25 cellular contexts compared by ENCODE assay signal in the genomic region with DNA sequence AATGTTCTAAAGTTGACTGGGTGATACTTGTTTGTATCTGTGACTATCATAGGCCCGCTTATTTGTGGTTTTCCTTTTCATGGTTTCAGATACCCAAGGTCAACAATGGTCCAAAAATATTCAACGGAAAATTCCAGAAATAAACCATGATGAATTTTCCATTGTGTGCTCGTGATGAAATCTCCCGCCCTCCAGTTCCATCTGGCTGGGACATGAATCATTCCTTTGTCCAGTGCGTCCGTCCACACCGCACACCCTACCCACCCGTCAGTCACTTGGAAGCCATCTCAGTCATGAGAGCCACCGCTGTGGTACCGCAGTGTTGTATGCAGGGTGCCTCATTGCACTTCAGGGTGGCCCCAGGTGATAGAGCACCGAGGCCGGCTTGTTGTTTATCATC.
DNase-seq lines count a peak whose midpoint lies in the region; ATAC-seq and TF ChIP-seq lines count a peak whose summit lies in the region.
"Had no signal": no experiment of that assay in that cellular context is flagged by ENCODE, and none has a peak within 500 bp of the region (broad histone marks: within the 10 kb centered on the region; RNA-seq: fewer than 3 reads in every experiment).

No MANE protein-coding gene starts in this region.

- 47 to 66% (median 63%) methylated on average over 12 of the region's 12 CpGs for WGBS in heart left ventricle, 4 donors
- 41 to 50% methylated on average over 12 of the region's 12 CpGs for WGBS in tibial nerve, 2 donors

- H3K36me3 ChIP-seq in heart left ventricle (no peaks in the 10 kb centered on the region), tibial nerve (no peaks in the 10 kb centered on the region)
- H3K36me3 ChIP-seq: MG63, SJCRH30, uterus had no signal

- TF ChIP-seq CTCF in heart left ventricle (IDR thresholded peaks at IDR 0.05): no peak
- TF ChIP-seq CTCF in tibial nerve (IDR thresholded peaks at IDR 0.05): no peak

- H3K4me1 ChIP-seq in heart left ventricle (peaks cover 0 to 51% (median 20%) of the 10 kb centered on the region in 12 donors), tibial nerve (peaks cover 0 to 33% (median 3%) of the 10 kb centered on the region in 4 donors)
- H3K4me1 ChIP-seq: body of pancreas, parathyroid adenoma, SJCRH30, uterus had no signal

- TF ChIP-seq EP300 in tibial nerve (IDR thresholded peaks at IDR 0.05): peak; percentile 43 to 69

- H3K27ac ChIP-seq in heart left ventricle (peak overlapping the region in 10 of 12 donors; percentile 6 to 72 (median 32)), tibial nerve (peak overlapping the region in 3 of 4 donors; percentile 25 to 79 (median 56))
- H3K27ac ChIP-seq: body of pancreas, parathyroid adenoma, SJCRH30, uterus had no signal

- no peak for TF ChIP-seq POLR2A in heart left ventricle (IDR thresholded peaks at IDR 0.05)
- no peak for TF ChIP-seq POLR2A in tibial nerve (IDR thresholded peaks at IDR 0.05)

- H3K4me3 ChIP-seq in heart left ventricle (no peak overlapping the region), tibial nerve (no peak overlapping the region)
- H3K4me3 ChIP-seq: body of pancreas, MG63, SJCRH30, uterus had no signal

- peaks cover 0 to 5% (median 0%) of the 10 kb centered on the region in 12 donors for H3K9me3 ChIP-seq in heart left ventricle
- peaks cover 0 to 3% (median 0%) of the 10 kb centered on the region in 4 donors for H3K9me3 ChIP-seq in tibial nerve
- H3K9me3 ChIP-seq: body of pancreas, SJCRH30, uterus had no signal

- ATAC-seq in heart left ventricle: peak; percentile 49 to 87 (median 64)
- ATAC-seq: activated CD8-positive, alpha-beta T cell treated with anti-CD3 and anti-CD28 coated beads for 36 hours; body of pancreas had no signal

- intact Hi-C loops in heart left ventricle (cut with DNase I): loop anchor here in 1 of 10 donors (2.0 kb wide), 1 partner anchor 44 kb away; no protein-coding TSS in a partner anchor
- intact Hi-C loops in cardiac septum (cut with DNase I): no loop called here

- no peaks in the 10 kb centered on the region for H3K27me3 ChIP-seq in heart left ventricle
- H3K27me3 ChIP-seq in tibial nerve: no peaks in the 10 kb centered on the region
- H3K27me3 ChIP-seq: body of pancreas, MG63, uterus had no signal

- DNase-seq in heart left ventricle (peak in 3 of 5 donors; percentile 32 to 53 (median 51)), cardiac septum (ENCODE audit: low spot score) (no peak), dermis microvascular lymphatic vessel endothelial cell (ENCODE audit: low read depth in 2 of 2) (peak; percentile 81 to 84), mesenteric fat pad (ENCODE audit: low spot score) (peak; percentile 72), tibial nerve (ENCODE audit: low spot score in 2 of 2) (no peak), GOT3 (lab: John Stamatoyannopoulos, UW) (no peak), T-helper 9 cell (no peak), HK-2 (ENCODE audit: unreplicated experiment) (no peak)
- DNase-seq: 8988T; activated CD8-positive, alpha-beta T cell treated with anti-CD3 and anti-CD28 coated beads for 36 hours; activated naive CD4-positive, alpha-beta T cell treated with anti-CD3 and anti-CD28 coated beads, Interleukin-2, amount 10 ng/mL, durations not matched to agents 7 days and 5 days; activated T-cell treated with anti-CD3 and anti-CD28 coated beads, Interleukin-2, amount 50 U/mL, for 24 hours; body of pancreas; Calu3; erythroblast; H7; IMR-90; MG63; naive B cell; NCI-H146; NCI-H2171; NCI-H69; SJCRH30; uterus had no signal

Comparison
In these comparisons a context has a peak if more than half of its experiments do, and no peak if none do; other contexts are left out.
1. DNase-seq: peak in heart left ventricle (3 of 5), dermis microvascular lymphatic vessel endothelial cell (2 of 2) and mesenteric fat pad (single experiment); none in cardiac septum (single experiment), tibial nerve (0 of 2), GOT3 (single experiment), T-helper 9 cell (single experiment) and HK-2 (single experiment).